Comparison of ENCODE assay signal across 8 cellular contexts in the genomic region with DNA sequence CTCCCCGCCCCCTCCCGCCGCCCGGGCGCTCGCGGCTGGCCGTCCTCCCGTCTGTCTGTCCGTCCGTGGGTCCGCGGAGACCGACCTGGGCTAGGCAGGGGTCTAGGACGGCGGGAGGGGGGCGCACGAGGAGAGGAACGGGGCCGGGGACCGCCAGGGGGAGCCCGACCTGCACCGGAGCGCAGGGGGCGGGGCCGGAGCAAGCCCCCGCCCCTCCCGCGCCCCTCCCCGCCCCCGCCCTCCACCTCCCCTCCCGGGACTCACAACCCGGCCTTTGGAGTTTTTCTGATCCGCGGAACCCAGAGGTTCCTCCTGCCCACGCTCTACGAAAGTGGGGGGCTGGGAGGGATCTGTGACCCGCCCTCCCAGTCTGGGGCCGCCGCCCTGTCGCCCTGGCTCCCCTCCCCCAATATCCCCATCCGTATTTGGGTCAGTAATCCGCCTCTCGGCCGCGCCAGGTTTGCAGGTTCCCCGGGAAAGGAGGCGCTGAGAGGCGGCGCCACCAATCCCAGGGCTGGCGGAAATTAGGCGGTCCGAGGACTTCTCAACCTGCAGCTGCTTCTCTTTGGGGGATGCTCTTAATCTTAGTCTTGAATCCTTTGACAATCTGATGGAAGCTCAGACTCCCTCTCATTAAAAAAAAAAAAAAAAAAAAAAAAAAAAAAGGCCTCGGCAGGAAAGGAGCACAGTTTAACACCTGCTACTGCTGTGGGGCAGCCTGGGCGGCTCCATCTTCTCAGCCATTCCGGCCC. TPM values are rescaled to one million over a fixed set of nuclear protein-coding genes. Genes with fewer than 3 reads are reported as not detected.
A peak's percentile ranks its signal among the peaks of the same experiment; 100 is the strongest.
DNase-seq lines count a peak whose midpoint lies in the region; ATAC-seq and TF ChIP-seq lines count a peak whose summit lies in the region.

No MANE protein-coding gene starts in this region.

- no peaks in the 10 kb centered on the region for H3K79me2 ChIP-seq in osteoblast (ENCODE audit: insufficient read depth, low read length)

- H3K4me3 ChIP-seq in osteoblast (ENCODE audit: insufficient read depth, low read length) (no peak overlapping the region), thymus (ENCODE audit: low read length) (peak overlapping the region; percentile 73)

- 2% methylated on average over 55 of the region's 56 CpGs for WGBS in thymus

- H3K9me3 ChIP-seq in osteoblast (ENCODE audit: low read depth, low read length) (no peaks in the 10 kb centered on the region), thymus (ENCODE audit: control insufficient read depth) (no peaks in the 10 kb centered on the region)

- H3K4me1 ChIP-seq in osteoblast (ENCODE audit: insufficient read depth, low read length) (peaks cover 2% of the 10 kb centered on the region), thymus (ENCODE audit: control insufficient read depth, insufficient read depth, low read length) (peaks cover 4% of the 10 kb centered on the region)

- peak; percentile 80 for DNase-seq in Caki2 (ENCODE audit: low read depth)
- peak; percentile 14 for DNase-seq in LHCN-M2 (ENCODE audit: low read depth)
- peak; percentile 60 for DNase-seq in RKO (ENCODE audit: low spot score)
- peak; percentile 83 for DNase-seq in activated gamma-delta T cell treated with Interleukin-2 at 50 U/mL for 16 hours
- DNase-seq in glomerular visceral epithelial cell (ENCODE audit: extremely low spot score) = peak; percentile 60
- peak; percentile 95 for DNase-seq in osteoblast (ENCODE audit: insufficient read length, low spot score, missing footprints)

- in situ Hi-C loops in Caki2 (cut with HindIII; ENCODE audit: low pct_unique_long_range_greater_than_20kb, low sequenced_read_pairs) = no loop called here

- peak; percentile 10 for TF ChIP-seq CTCF in osteoblast (IDR thresholded peaks at IDR 0.05; ENCODE audit: extremely low read depth, low read depth, low read length)

- peaks cover 3% of the 10 kb centered on the region for H4K20me1 ChIP-seq in osteoblast (ENCODE audit: insufficient read depth, low read length)

- H3K4me2 ChIP-seq in osteoblast (ENCODE audit: insufficient read depth, low read length) = no peak overlapping the region

- no peak overlapping the region for H2AFZ ChIP-seq in osteoblast (ENCODE audit: low read length)

- H3K36me3 ChIP-seq in osteoblast (ENCODE audit: insufficient read depth, low read length) (no peaks in the 10 kb centered on the region), thymus (ENCODE audit: control insufficient read depth, insufficient read depth) (no peaks in the 10 kb centered on the region)

- H3K27me3 ChIP-seq in osteoblast (ENCODE audit: insufficient read depth, low read length) (peaks cover 9% of the 10 kb centered on the region), thymus (ENCODE audit: control insufficient read depth, insufficient read depth) (no peaks in the 10 kb centered on the region)

- peak; percentile 63 for ATAC-seq in GM21619 (IDR thresholded peaks at IDR 0.05; ENCODE audit: unreplicated experiment)

- H3K27ac ChIP-seq in osteoblast (ENCODE audit: low read depth, low read length) (no peak overlapping the region), thymus (ENCODE audit: low read depth) (no peak overlapping the region)

RNA-seq across cellular contexts. Expression of a gene that starts 0.9 kb away (rescaled TPM):
- total RNA-seq in Caki2 (2014; rRNA removed; shearing (Covaris generic); ENCODE audit: low replicate concordance) = 4.7 and 5.3 TPM in 2 replicates
- 0.11 and 0.13 TPM in 2 replicates for total RNA-seq in LHCN-M2 (2014; rRNA removed)
- not detected for polyA plus RNA-seq in LHCN-M2 (2012)
- total RNA-seq in osteoblast = under 0.01 TPM in 1 of 2 replicates, not detected in the other
- polyA plus RNA-seq in thymus = 0.32 TPM

RNA-seq across cellular contexts. Expression of a gene that starts 37.8 kb away (rescaled TPM):
- 1.8 TPM in 2 replicates for total RNA-seq in Caki2 (2014; rRNA removed; shearing (Covaris generic); ENCODE audit: low replicate concordance)
- total RNA-seq in LHCN-M2 (2014; rRNA removed) (2.0 TPM in 2 replicates), osteoblast (26.4 and 26.5 TPM in 2 replicates)
- polyA plus RNA-seq in LHCN-M2 (2012) = 0.58 TPM
- polyA plus RNA-seq in thymus = 0.37 TPM

Comparison
In these comparisons a context has a peak if more than half of its experiments do, and no peak if none do; other contexts are left out.
1. DNase-seq: peak in every context shown above with its lines; median percentile 95 in osteoblast; 83 in activated gamma-delta T cell treated with Interleukin-2 at 50 U/mL for 16 hours; 80 in Caki2; 60 in RKO; 60 in glomerular visceral epithelial cell; 14 in LHCN-M2.